ENCODE assay signal across 1 cellular context in genomic region chr19:37719927-37720265, GRCh38.
TF ChIP-seq lines count a peak whose summit lies in the region.

No MANE protein-coding gene starts in this region.

TF ChIP-seq in endothelial cell of umbilical vein, 7 proteins besides CTCF, POLR2A, EP300 and RAD21:
- TF ChIP-seq MAX (IDR thresholded peaks at IDR 0.05; ENCODE audit: insufficient read depth, insufficient read length), result no peak
- no peak for TF ChIP-seq FOS (IDR thresholded peaks at IDR 0.05; ENCODE audit: borderline replicate concordance, insufficient read depth, low read length)
- no peak for TF ChIP-seq JUN (IDR thresholded peaks at IDR 0.05; ENCODE audit: borderline replicate concordance, insufficient read depth, insufficient read length, low read depth)
- no peak for TF ChIP-seq POLR2AphosphoS5 (IDR thresholded peaks at IDR 0.05; ENCODE audit: insufficient read depth, low read depth, low read length)
- TF ChIP-seq EZH2 (IDR thresholded peaks at IDR 0.05; ENCODE audit: borderline replicate concordance, low read depth, low read length, severe bottlenecking), result no peak
- TF ChIP-seq GATA2 (IDR thresholded peaks at IDR 0.05; ENCODE audit: insufficient read depth, insufficient read length, low read depth, low read length), result no peak
- TF ChIP-seq MYC (IDR thresholded peaks at IDR 0.05; ENCODE audit: low read depth, low read length), result no peak
